Comparison of ENCODE assay signal across 8 cellular contexts in the genomic region with DNA sequence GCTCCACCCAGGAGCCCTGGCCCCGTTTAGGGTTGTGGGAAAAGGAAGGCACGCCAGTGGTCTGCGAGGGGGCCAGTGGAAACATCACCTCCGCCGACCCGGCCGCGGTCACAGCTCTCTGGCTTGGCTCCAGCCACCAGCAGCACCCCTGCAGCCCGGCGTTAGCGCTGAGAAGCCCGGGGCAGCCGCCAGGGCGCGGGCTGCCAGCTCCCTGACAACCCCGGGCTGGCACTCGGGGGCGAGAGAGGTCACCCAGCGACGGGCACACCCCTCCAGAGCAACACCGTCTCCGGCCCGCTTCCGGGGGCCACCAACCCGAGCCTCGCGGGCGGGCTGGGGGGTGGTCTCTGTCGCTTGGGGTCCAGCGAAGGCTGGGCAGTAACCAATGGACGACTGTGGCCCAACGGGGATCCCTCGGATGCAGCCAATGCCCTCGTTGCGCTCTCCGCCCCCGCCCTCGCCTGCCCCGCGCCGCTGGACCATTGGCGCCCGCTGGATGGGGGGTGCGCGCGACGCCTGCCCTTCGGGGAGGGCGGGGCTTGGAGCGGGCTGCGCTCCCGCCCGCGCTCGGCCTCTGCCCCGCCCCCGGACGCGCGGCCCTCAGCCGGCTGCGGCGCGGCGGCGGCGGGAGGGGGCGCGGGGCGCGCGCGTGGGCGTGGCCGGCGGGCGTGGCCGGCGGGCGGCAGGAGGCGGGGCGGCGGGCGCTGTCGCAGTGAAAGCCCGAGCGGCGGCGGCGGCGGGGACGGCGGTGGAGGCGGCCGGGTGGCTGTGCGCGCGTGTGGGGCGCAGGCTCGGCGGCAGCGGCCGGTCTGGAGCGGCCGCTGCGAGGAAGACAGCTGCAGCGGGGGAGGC. TPM values are rescaled to one million over a fixed set of nuclear protein-coding genes. Genes with fewer than 3 reads are reported as not detected.
DNase-seq lines count a peak whose midpoint lies in the region; ATAC-seq and TF ChIP-seq lines count a peak whose summit lies in the region.

TSS of gene MAN1C1 (plus strand) at position 712 of the 852 bp plus-strand sequence. CDS start 1,007 bp downstream, outside the sequence.

- H3K27me3 ChIP-seq in OCI-LY1 (ENCODE audit: insufficient read depth, low read length) (no peaks in the 10 kb centered on the region; the same call in 1 of the 2 replicates), mononuclear cell (ENCODE audit: insufficient read depth, low read length) (no peaks in the 10 kb centered on the region)

- H3F3A ChIP-seq in OCI-LY1 (ENCODE audit: insufficient read depth, low read length), result 0 out of 2 replicates have a peak, but pooled peaks cover 2% of the 10 kb centered on the region

- H4K20me1 ChIP-seq in OCI-LY1 (ENCODE audit: insufficient read depth, low read length), result no peaks in the 10 kb centered on the region

- H3K36me3 ChIP-seq in OCI-LY1 (ENCODE audit: insufficient read depth, low read length), result no peaks in the 10 kb centered on the region

- DNase-seq in CD1c-positive myeloid dendritic cell (ENCODE audit: extremely low spot score), result peak; percentile 92
- DNase-seq in HT-29 (ENCODE audit: low spot score), result peak; percentile 78
- DNase-seq in activated T-cell treated with anti-CD3 and anti-CD28 coated beads for 4 hours, result peak; percentile 68
- no peak for DNase-seq in epithelial cell of proximal tubule (ENCODE audit: low read depth)
- peak; percentile 58 to 72 for DNase-seq in stimulated activated CD8-positive, alpha-beta memory T cell treated with anti-CD3 and anti-CD28 coated beads, Interleukin-2, amount 100 ng/mL, for 48 hours (ENCODE audit: low read depth in 2 of 2)

- no peak within 1 kb of the TSS; the same call in 1 of the 2 replicates for H2AFZ ChIP-seq in OCI-LY1 (ENCODE audit: low read length)

- H3K4me2 ChIP-seq in OCI-LY1 (ENCODE audit: low read length), result peak within 1 kb of the TSS; percentile 99

- H3K9ac ChIP-seq in OCI-LY1 (ENCODE audit: low read length), result peak within 1 kb of the TSS; percentile 70

- no peaks in the 10 kb centered on the region for H3K79me2 ChIP-seq in OCI-LY1 (ENCODE audit: insufficient read depth, low read length)

- TF ChIP-seq CTCF in OCI-LY1 (IDR thresholded peaks at IDR 0.05; ENCODE audit: low read length) (peak; percentile 39), epithelial cell of proximal tubule (conservative IDR thresholded peaks at IDR 0.05; ENCODE audit: low read depth, low read length) (peak; percentile 48)

- no peaks in the 10 kb centered on the region for H3K9me3 ChIP-seq in OCI-LY1 (ENCODE audit: low read length)
- H3K9me3 ChIP-seq in mononuclear cell (ENCODE audit: low read depth, low read length), result no peaks in the 10 kb centered on the region

- H3K27ac ChIP-seq in OCI-LY1 (ENCODE audit: low read depth, low read length, poor library complexity, severe bottlenecking), result no peak within 1 kb of the TSS

- H3K4me1 ChIP-seq in OCI-LY1 (ENCODE audit: insufficient read depth, low read length, severe bottlenecking) (peaks cover 11% of the 10 kb centered on the region), mononuclear cell (ENCODE audit: insufficient read depth, low read length) (peaks cover 53% of the 10 kb centered on the region)

- ATAC-seq in GM19397 (IDR thresholded peaks at IDR 0.05; ENCODE audit: unreplicated experiment), result peak; percentile 67

- H3K9me2 ChIP-seq in OCI-LY1 (ENCODE audit: low read depth, low read length), result no peaks in the 10 kb centered on the region

- H3K4me3 ChIP-seq in OCI-LY1 (ENCODE audit: low read depth, low read length, poor library complexity, severe bottlenecking) (peak within 1 kb of the TSS; percentile 74), epithelial cell of proximal tubule (ENCODE audit: low read depth, low read length) (peak within 1 kb of the TSS; percentile 58), mononuclear cell (ENCODE audit: low read length) (peak within 1 kb of the TSS; percentile 68)

RNA-seq across cellular contexts. Expression of gene MAN1C1, which starts in this region (rescaled TPM):
- total RNA-seq in HT-29 (2014; rRNA removed; shearing (Covaris generic)), result 0.10 and 0.28 TPM in 2 replicates
- total RNA-seq in epithelial cell of proximal tubule, result 0.63 and 1.2 TPM in 2 replicates
- 12.9 TPM for total RNA-seq in mononuclear cell

Comparison
In these comparisons a context has a peak if more than half of its experiments do, and no peak if none do; other contexts are left out.
1. Peak in DNase-seq in HT-29; RNA of the gene not detected or under 1 TPM.